In genomic region chr4:31111794-31112193, GRCh38 we compare ENCODE assay signal across 20 cellular contexts.
DNase-seq lines count a peak whose midpoint lies in the region; ATAC-seq, FAIRE-seq and TF ChIP-seq lines count a peak whose summit lies in the region.
"Had no signal": no experiment of that assay in that cellular context is flagged by ENCODE, and none has a peak within 500 bp of the region (broad histone marks: within the 10 kb centered on the region; RNA-seq: fewer than 3 reads in every experiment).

No MANE protein-coding gene starts in this region.

- H3K4me2 ChIP-seq in A549, result no peak overlapping the region
- no peak overlapping the region for H3K4me2 ChIP-seq in HCT116 (ENCODE audit: low read length)
- H3K4me2 ChIP-seq in K562 (ENCODE audit: insufficient read depth, low read length), result no peak overlapping the region
- H3K4me2 ChIP-seq: BLaER1 treated with 17β-estradiol and CSF1 and Interleukin-3, amounts not matched to agents 10 nM and 100 nM had no signal

- in situ Hi-C loops in K562 (cut with MboI) (no loop called here), HAP-1 (cut with MboI; ENCODE audit: low sequenced_read_pairs) (no loop called here)

- TF ChIP-seq EP300 in A549 (IDR thresholded peaks at IDR 0.05) (no peak), K562 (IDR thresholded peaks at IDR 0.05; ENCODE audit: low read length) (no peak)

- H3K9me3 ChIP-seq in A549 (no peaks in the 10 kb centered on the region), HCT116 (ENCODE audit: control insufficient read depth in 1 of 2, insufficient read depth in 1 of 2, low read depth in 1 of 2, low read length in 2 of 2) (no peaks in the 10 kb centered on the region), K562 (replicated peaks; ENCODE audit: control insufficient read depth, insufficient read depth, low read depth, low read length) (no peaks in the 10 kb centered on the region; the same call in 1 of the 2 replicates), HAP-1 (no peaks in the 10 kb centered on the region)
- H3K9me3 ChIP-seq: BLaER1 treated with 17β-estradiol and CSF1 and Interleukin-3, amounts not matched to agents 10 nM and 100 nM; Caco-2 had no signal

- H3K36me3 Mint-ChIP-seq in activated CD8-positive, alpha-beta T cell treated with anti-CD3 and anti-CD28 coated beads, Interleukin-2, amount 10 ng/mL, durations not matched to agents 7 days and 5 days (ENCODE audit: low read depth), result no peaks in the 10 kb centered on the region
- H3K36me3 Mint-ChIP-seq: CD8-positive, alpha-beta T cell had no signal

- no peak overlapping the region for H3K4me3 Mint-ChIP-seq in activated CD8-positive, alpha-beta T cell treated with anti-CD3 and anti-CD28 coated beads, Interleukin-2, amount 10 ng/mL, durations not matched to agents 7 days and 5 days
- H3K4me3 Mint-ChIP-seq in stimulated activated naive CD8-positive, alpha-beta T cell treated with anti-CD3 and anti-CD28 coated beads, Interleukin-15, amount 100 ng/mL, for 72 hours, result no peak overlapping the region
- H3K4me3 Mint-ChIP-seq: B cell; CD4-positive, alpha-beta T cell; CD8-positive, alpha-beta T cell had no signal

- H3K4me1 ChIP-seq in A549 (no peaks in the 10 kb centered on the region), HCT116 (ENCODE audit: control insufficient read depth in 1 of 2, insufficient read depth in 2 of 2, low read length in 2 of 2) (peaks cover 30 to 31% of the 10 kb centered on the region in 2 experiments), K562 (replicated peaks in 1 of 2; ENCODE audit: control insufficient read depth in 2 of 2, insufficient read depth in 2 of 2, low read length in 2 of 2) (no peaks in the 10 kb centered on the region), HAP-1 (peaks cover 4% of the 10 kb centered on the region; the same call in 1 of the 2 replicates)
- H3K4me1 ChIP-seq: BLaER1 treated with 17β-estradiol and CSF1 and Interleukin-3, amounts not matched to agents 10 nM and 100 nM had no signal

- H3K27ac ChIP-seq in A549 (no peak overlapping the region), HCT116 (ENCODE audit: low read depth, low read length) (peak overlapping the region; percentile 13; the same call in 1 of the 2 replicates), K562 (ENCODE audit: extremely low read depth, low read depth, low read length) (no peak overlapping the region)
- H3K27ac ChIP-seq: BLaER1 treated with 17β-estradiol and CSF1 and Interleukin-3, amounts not matched to agents 10 nM and 100 nM; C4-2B had no signal

- RAD21 ChIA-PET in HCT116 (lab: Charles Lee; ENCODE audit: low non-redundant PET in 1 of 2, low total read pairs in 2 of 2, uncharacterized antibody in 2 of 2, unreplicated experiment in 2 of 2), result no interaction called here

- DNase-seq in A549 (ENCODE audit: low read depth in 1 of 2, low spot score in 1 of 2), result no peak
- no peak for DNase-seq in HCT116 (ENCODE audit: low read depth, low spot score)
- DNase-seq in K562 (ENCODE audit: extremely low read depth in 1 of 4, low spot score in 3 of 4), result no peak
- DNase-seq in HAP-1 (ENCODE audit: low spot score in 2 of 2), result no peak
- DNase-seq in activated CD8-positive, alpha-beta T cell treated with anti-CD3 and anti-CD28 coated beads, Interleukin-2, amount 10 ng/mL, durations not matched to agents 7 days and 5 days, result no peak
- no peak for DNase-seq in stimulated activated naive CD8-positive, alpha-beta T cell treated with anti-CD3 and anti-CD28 coated beads, Interleukin-15, amount 100 ng/mL, for 72 hours
- DNase-seq: 8988T; AML-193; Caco-2; Calu3; CD4-positive, alpha-beta T cell; CD8-positive, alpha-beta T cell; DMS79 treated with DMSO at 0.1 percent for 48 hours; GF-D8 had no signal

- no peaks in the 10 kb centered on the region for H3K9me1 ChIP-seq in K562 (ENCODE audit: control insufficient read depth, insufficient read depth, low read length)

- H3K27me3 Mint-ChIP-seq in activated CD8-positive, alpha-beta T cell treated with anti-CD3 and anti-CD28 coated beads, Interleukin-2, amount 10 ng/mL, durations not matched to agents 7 days and 5 days (ENCODE audit: low read depth), result no peaks in the 10 kb centered on the region
- no peaks in the 10 kb centered on the region for H3K27me3 Mint-ChIP-seq in stimulated activated naive CD8-positive, alpha-beta T cell treated with anti-CD3 and anti-CD28 coated beads, Interleukin-15, amount 100 ng/mL, for 72 hours
- H3K27me3 Mint-ChIP-seq: B cell; CD4-positive, alpha-beta T cell had no signal

- TF ChIP-seq RAD21 in A549 (conservative IDR thresholded peaks at IDR 0.05 in 1 of 2, IDR thresholded peaks at IDR 0.05 in 1 of 2) (no peak), HCT116 (IDR thresholded peaks at IDR 0.05; ENCODE audit: low read depth) (no peak), K562 (CRISPR knock-in tag; conservative IDR thresholded peaks at IDR 0.05 in 1 of 2, IDR thresholded peaks at IDR 0.05 in 1 of 2) (no peak)

- TF ChIP-seq POLR2A in A549 (IDR thresholded peaks at IDR 0.05; ENCODE audit: low read length), result no peak
- TF ChIP-seq POLR2A in HCT116 (IDR thresholded peaks at IDR 0.05; ENCODE audit: borderline replicate concordance, extremely low read depth, insufficient read depth, insufficient read length), result no peak
- TF ChIP-seq POLR2A in K562 (conservative IDR thresholded peaks at IDR 0.05), result no peak

- H2AFZ ChIP-seq in HCT116 (ENCODE audit: low read depth, low read length, poor library complexity, severe bottlenecking), result no peak overlapping the region
- no peak overlapping the region for H2AFZ ChIP-seq in K562 (ENCODE audit: low read depth, low read length)

- no peak overlapping the region for H3K27ac Mint-ChIP-seq in activated CD8-positive, alpha-beta T cell treated with anti-CD3 and anti-CD28 coated beads, Interleukin-2, amount 10 ng/mL, durations not matched to agents 7 days and 5 days
- no peak overlapping the region for H3K27ac Mint-ChIP-seq in stimulated activated naive CD8-positive, alpha-beta T cell treated with anti-CD3 and anti-CD28 coated beads, Interleukin-15, amount 100 ng/mL, for 72 hours
- H3K27ac Mint-ChIP-seq: B cell; CD4-positive, alpha-beta T cell; CD8-positive, alpha-beta T cell had no signal

- CTCF ChIA-PET in A549 (lab: Yijun Ruan, JAX), result no interaction called here
- CTCF ChIA-PET in HCT116 (lab: Charles Lee), result no interaction called here
- CTCF ChIA-PET in K562 (lab: Yijun Ruan, JAX; ENCODE audit: low intra/inter-chr PET ratio), result no interaction called here
- CTCF ChIA-PET in activated CD8-positive, alpha-beta T cell treated with anti-CD3 and anti-CD28 coated beads, Interleukin-2, amount 10 ng/mL, durations not matched to agents 7 days and 5 days (lab: Charles Lee), result no interaction called here

- POLR2A ChIA-PET in A549 (lab: Yijun Ruan, JAX), result no interaction called here
- POLR2A ChIA-PET in HCT116 (lab: Charles Lee), result no interaction called here
- POLR2A ChIA-PET in K562 (lab: Yijun Ruan, JAX), result no interaction called here
- POLR2A ChIA-PET in activated CD8-positive, alpha-beta T cell treated with anti-CD3 and anti-CD28 coated beads, Interleukin-2, amount 10 ng/mL, durations not matched to agents 7 days and 5 days (lab: Charles Lee), result no interaction called here

- peaks cover 4% of the 10 kb centered on the region for H3K9me3 Mint-ChIP-seq in activated CD8-positive, alpha-beta T cell treated with anti-CD3 and anti-CD28 coated beads, Interleukin-2, amount 10 ng/mL, durations not matched to agents 7 days and 5 days (ENCODE audit: insufficient read depth)
- no peaks in the 10 kb centered on the region for H3K9me3 Mint-ChIP-seq in stimulated activated naive CD8-positive, alpha-beta T cell treated with anti-CD3 and anti-CD28 coated beads, Interleukin-15, amount 100 ng/mL, for 72 hours

- H3K36me3 ChIP-seq in HCT116 (ENCODE audit: control insufficient read depth in 1 of 2, insufficient read depth in 2 of 2, low read length in 2 of 2) (peaks cover 0 to 7% of the 10 kb centered on the region in 2 experiments; a peak in 1 of 4 replicates), K562 (ENCODE audit: control insufficient read depth, insufficient read depth, low read length) (no peaks in the 10 kb centered on the region), HAP-1 (replicated peaks) (no peaks in the 10 kb centered on the region)
- H3K36me3 ChIP-seq: BLaER1 treated with 17β-estradiol and CSF1 and Interleukin-3, amounts not matched to agents 10 nM and 100 nM had no signal

- intact Hi-C loops in HCT116 (cut with micrococcal nuclease), result no loop called here
- intact Hi-C loops in K562 (cut with micrococcal nuclease), result no loop called here

- BruUV-seq in HCT116 (replicated peaks; lab: Mats Ljungman, UMichigan) (no TSS peak), K562 (replicated peaks; lab: Mats Ljungman, UMichigan) (no TSS peak)

- FAIRE-seq in A549 (lab: Jason Lieb, UNC), result no peak
- no peak for FAIRE-seq in K562 (lab: Jason Lieb, UNC)
- FAIRE-seq: A204.1, G401.6, GM12891 had no signal

- ATAC-seq in A549 (no peak), HCT116 (no peak), K562 (no peak)
- no peak for ATAC-seq in activated CD8-positive, alpha-beta T cell treated with anti-CD3 and anti-CD28 coated beads, Interleukin-2, amount 10 ng/mL, durations not matched to agents 7 days and 5 days
- ATAC-seq in stimulated activated naive CD8-positive, alpha-beta T cell treated with anti-CD3 and anti-CD28 coated beads, Interleukin-15, amount 100 ng/mL, for 72 hours, result no peak
- ATAC-seq: CD8-positive, alpha-beta T cell had no signal

- no peaks in the 10 kb centered on the region for H4K20me1 ChIP-seq in HCT116 (ENCODE audit: insufficient read depth)
- H4K20me1 ChIP-seq in K562 (replicated peaks; ENCODE audit: control insufficient read depth, insufficient read depth, low read length), result no peaks in the 10 kb centered on the region
- H4K20me1 ChIP-seq: BLaER1 treated with 17β-estradiol and CSF1 and Interleukin-3, amounts not matched to agents 10 nM and 100 nM had no signal

- H3K9ac ChIP-seq in HCT116 (ENCODE audit: low read length), result no peak overlapping the region
- H3K9ac ChIP-seq in K562 (ENCODE audit: insufficient read depth in 1 of 2, low read depth in 2 of 2, low read length in 2 of 2), result no peak overlapping the region
- H3K9ac ChIP-seq: BLaER1 treated with 17β-estradiol and CSF1 and Interleukin-3, amounts not matched to agents 10 nM and 100 nM had no signal

- H3K4me3 ChIP-seq in A549 (no peak overlapping the region), HCT116 (replicated peaks in 1 of 2; ENCODE audit: low read depth in 1 of 2, low read length in 2 of 2) (no peak overlapping the region), K562 (no peak overlapping the region), HAP-1 (no peak overlapping the region)
- H3K4me3 ChIP-seq: BLaER1 treated with 17β-estradiol and CSF1 and Interleukin-3, amounts not matched to agents 10 nM and 100 nM had no signal

- H3K79me2 ChIP-seq in HCT116 (ENCODE audit: insufficient read depth, low read length), result peaks cover 45% of the 10 kb centered on the region; the same call in 1 of the 2 replicates
- H3K79me2 ChIP-seq in K562 (ENCODE audit: control insufficient read depth, insufficient read depth, low read length), result no peaks in the 10 kb centered on the region

- no peaks in the 10 kb centered on the region for H3K27me3 ChIP-seq in HCT116 (ENCODE audit: insufficient read depth, low read length)
- H3K27me3 ChIP-seq in K562 (ENCODE audit: control insufficient read depth in 2 of 2, insufficient read depth in 2 of 2, low read length in 2 of 2), result no peaks in the 10 kb centered on the region
- H3K27me3 ChIP-seq in HAP-1 (ENCODE audit: low read depth), result peaks cover 9% of the 10 kb centered on the region; the same call in 1 of the 2 replicates
- H3K27me3 ChIP-seq: BLaER1 treated with 17β-estradiol and CSF1 and Interleukin-3, amounts not matched to agents 10 nM and 100 nM had no signal

- H3K4me1 Mint-ChIP-seq in activated CD8-positive, alpha-beta T cell treated with anti-CD3 and anti-CD28 coated beads, Interleukin-2, amount 10 ng/mL, durations not matched to agents 7 days and 5 days (ENCODE audit: low read depth), result no peaks in the 10 kb centered on the region
- H3K4me1 Mint-ChIP-seq in stimulated activated naive CD8-positive, alpha-beta T cell treated with anti-CD3 and anti-CD28 coated beads, Interleukin-15, amount 100 ng/mL, for 72 hours, result no peaks in the 10 kb centered on the region
- H3K4me1 Mint-ChIP-seq: B cell had no signal

- TF ChIP-seq CTCF in A549 (IDR thresholded peaks at IDR 0.05) (no peak), HCT116 (IDR thresholded peaks at IDR 0.05 in 2 of 3, conservative IDR thresholded peaks at IDR 0.05 in 1 of 3; ENCODE audit: borderline replicate concordance in 1 of 3, insufficient read depth in 1 of 3, low read depth in 2 of 3, low read length in 2 of 3) (no peak), K562 (IDR thresholded peaks at IDR 0.05 in 2 of 3, conservative IDR thresholded peaks at IDR 0.05 in 1 of 3; ENCODE audit: insufficient read depth in 2 of 3, low read depth in 1 of 3, low read length in 3 of 3) (no peak)

- no peaks in the 10 kb centered on the region for H3K9me2 ChIP-seq in HCT116 (ENCODE audit: insufficient read depth)

Comparison
In these comparisons a context has a peak if more than half of its experiments do, and no peak if none do; other contexts are left out.
1. Of the 35 proteins assayed by ChIP-seq in both K562 and A549: peak only in K562: none; only in A549: none; in both: MAFK; in neither: 34.